ENCODE assay signal across 8 cellular contexts in genomic region chr1:827221-828063, GRCh38.
DNase-seq lines count a peak whose midpoint lies in the region; ATAC-seq and TF ChIP-seq lines count a peak whose summit lies in the region.
"Not testable (repeated sequence)": the region's sequence is repeated elsewhere in the genome, so short reads cannot be mapped to it uniquely, and the experiment has no call there.

No MANE protein-coding gene starts in this region.

- not testable (repeated sequence) for H3K9me3 ChIP-seq in PC-9 (ENCODE audit: insufficient read depth, low read depth); esophagus squamous epithelium

- peak overlapping the region; percentile 91 for H3K4me3 Mint-ChIP-seq in activated T-cell treated with anti-CD3 and anti-CD28 coated beads, Interleukin-2, amount 50 U/mL, for 4 hours

- H3K36me3 ChIP-seq in PC-9 (ENCODE audit: low read depth); esophagus squamous epithelium: not testable (repeated sequence)

- H3K4me2 ChIP-seq in PC-9: peak overlapping the region; percentile 77

- peak overlapping the region; percentile 74; the same call in 1 of the 2 replicates for H2AFZ ChIP-seq in PC-9

- not testable (repeated sequence) for H4K20me1 ChIP-seq in PC-9 (ENCODE audit: insufficient read depth)

- H3K4me1 Mint-ChIP-seq in activated T-cell treated with anti-CD3 and anti-CD28 coated beads, Interleukin-2, amount 50 U/mL, for 4 hours (ENCODE audit: low read depth): peaks cover 41% of the 10 kb centered on the region

- H3K27ac ChIP-seq in PC-9 (peak overlapping the region; percentile 61), esophagus squamous epithelium (peak overlapping the region; percentile 91 to 95 (median 93))

- POLR2A ChIA-PET in PC-9 (lab: Charles Lee; ENCODE audit: unreplicated experiment): not testable (repeated sequence)

- DNase-seq in DMS79 (lab: John Stamatoyannopoulos, UW) (peak; percentile 76), PC-9 (peak; percentile 76 to 91), esophagus squamous epithelium (lab: John Stamatoyannopoulos, UW) (peak; percentile 69), myocyte (ENCODE audit: low read depth) (peak; percentile 97)
- DNase-seq in activated T-cell treated with anti-CD3 and anti-CD28 coated beads, Interleukin-2, amount 50 U/mL, for 4 hours: peak; percentile 96
- peak; percentile 96 for DNase-seq in stimulated activated CD8-positive, alpha-beta memory T cell treated with anti-CD3 and anti-CD28 coated beads, Interleukin-7, amount 100 ng/mL, for 24 hours (ENCODE audit: low read depth)

- intact Hi-C loops in PC-9 (cut with micrococcal nuclease; ENCODE audit: unreplicated experiment); esophagus squamous epithelium (cut with DNase I): not testable (repeated sequence)

- TF ChIP-seq RAD21 in Ishikawa (IDR thresholded peaks at IDR 0.05; ENCODE audit: low read depth): not testable (repeated sequence)

- BruUV-seq in PC-9 (replicated peaks; lab: Mats Ljungman, UMichigan): TSS peak; percentile 41

- H3K27me3 ChIP-seq in PC-9 (ENCODE audit: insufficient read depth, low read depth); esophagus squamous epithelium: not testable (repeated sequence)

- peaks cover 12% of the 10 kb centered on the region for H3K36me3 Mint-ChIP-seq in activated T-cell treated with anti-CD3 and anti-CD28 coated beads, Interleukin-2, amount 50 U/mL, for 4 hours (ENCODE audit: insufficient read depth)

- no CpG with 5 or more reads among the region's 105 CpGs for WGBS in esophagus squamous epithelium, 2 donors

- H3K4me3 ChIP-seq in PC-9 (peak overlapping the region; percentile 77), esophagus squamous epithelium (peak overlapping the region; percentile 51 to 87 (median 66))

- H3K9me3 Mint-ChIP-seq in activated T-cell treated with anti-CD3 and anti-CD28 coated beads, Interleukin-2, amount 50 U/mL, for 4 hours: not testable (repeated sequence)

- TF ChIP-seq EP300 in Ishikawa (IDR thresholded peaks at IDR 0.05; ENCODE audit: borderline replicate concordance): not testable (repeated sequence)

- not testable (repeated sequence) for TF ChIP-seq CTCF in PC-9 (conservative IDR thresholded peaks at IDR 0.05)
- peak in 1 of 6 experiments; percentile 12 for TF ChIP-seq CTCF in esophagus squamous epithelium (IDR thresholded peaks at IDR 0.05)

- not testable (repeated sequence) for H3K4me1 ChIP-seq in PC-9 (replicated peaks; ENCODE audit: insufficient read depth)
- H3K4me1 ChIP-seq in esophagus squamous epithelium: peaks cover 0 to 32% (median 0%) of the 10 kb centered on the region in 3 donors

- not testable (repeated sequence) for H3K9me2 ChIP-seq in PC-9 (ENCODE audit: insufficient read depth)

- H3K27me3 Mint-ChIP-seq in activated T-cell treated with anti-CD3 and anti-CD28 coated beads, Interleukin-2, amount 50 U/mL, for 4 hours (ENCODE audit: low read depth): not testable (repeated sequence)

- peak; percentile 84 for ATAC-seq in GM21717 (IDR thresholded peaks at IDR 0.05; ENCODE audit: unreplicated experiment)
- ATAC-seq in activated T-cell treated with anti-CD3 and anti-CD28 coated beads, Interleukin-2, amount 50 U/mL, for 4 hours: peak; percentile 89 to 90

- H3K79me2 ChIP-seq in PC-9 (ENCODE audit: low read depth): peaks cover 14% of the 10 kb centered on the region

- peak in 2 of 4 donors; percentile 43 to 66 for TF ChIP-seq POLR2A in esophagus squamous epithelium (IDR thresholded peaks at IDR 0.05)

- H3F3A ChIP-seq in PC-9 (ENCODE audit: insufficient read depth, low read depth): not testable (repeated sequence)

- CTCF ChIA-PET in PC-9 (lab: Charles Lee): interaction anchor here (0.5 kb wide), 1 partner anchor 77 kb away, joined by 6 read pairs; no protein-coding TSS in a partner anchor

TF ChIP-seq in Ishikawa, 13 proteins besides CTCF, POLR2A, EP300 and RAD21:
- TF ChIP-seq TAF1 (IDR thresholded peaks at IDR 0.05; ENCODE audit: low read depth): peak; percentile 46; the same call in 1 of the 2 replicates
- TF ChIP-seq NFIC (IDR thresholded peaks at IDR 0.05): peak; percentile 36; the same call in 1 of the 2 replicates

Comparison
In these comparisons a context has a peak if more than half of its experiments do, and no peak if none do; other contexts are left out.
1. Peak in every context shown above with its lines: DNase-seq, ATAC-seq, H3K4me3 ChIP-seq and H3K27ac ChIP-seq.